1 cellular context compared by ENCODE assay signal in the genomic region with DNA sequence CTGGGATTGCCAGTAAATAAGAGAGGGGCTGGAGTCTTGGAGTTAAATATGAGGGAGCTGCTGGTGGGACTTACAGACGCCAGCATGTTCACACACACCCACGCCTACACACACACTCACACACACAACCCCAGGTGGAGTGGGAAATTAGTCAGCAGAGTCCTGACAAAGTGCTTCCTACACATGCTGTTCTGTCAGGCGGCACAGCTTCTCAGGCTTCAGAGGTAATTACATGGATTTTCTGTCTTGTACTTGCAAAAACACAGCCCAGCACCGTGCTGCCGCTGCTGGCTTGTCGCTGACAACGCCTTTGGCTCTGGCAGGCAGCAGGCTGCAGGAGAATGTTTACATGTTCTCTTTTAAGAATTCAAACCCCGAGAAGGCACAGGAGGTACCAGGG.
A peak's percentile ranks its signal among the peaks of the same experiment; 100 is the strongest.
TF ChIP-seq lines count a peak whose summit lies in the region.

No MANE protein-coding gene starts in this region.

TF ChIP-seq in GM12878, 131 proteins besides CTCF, POLR2A, EP300 and RAD21 (continued from another document and continues in another):
- TF ChIP-seq REST (IDR thresholded peaks at IDR 0.05; ENCODE audit: low read depth, low read length), result no peak
- no peak for TF ChIP-seq ATF3 (IDR thresholded peaks at IDR 0.05; ENCODE audit: borderline replicate concordance, extremely low read depth, low read depth, low read length)
- TF ChIP-seq, protein P1, sequence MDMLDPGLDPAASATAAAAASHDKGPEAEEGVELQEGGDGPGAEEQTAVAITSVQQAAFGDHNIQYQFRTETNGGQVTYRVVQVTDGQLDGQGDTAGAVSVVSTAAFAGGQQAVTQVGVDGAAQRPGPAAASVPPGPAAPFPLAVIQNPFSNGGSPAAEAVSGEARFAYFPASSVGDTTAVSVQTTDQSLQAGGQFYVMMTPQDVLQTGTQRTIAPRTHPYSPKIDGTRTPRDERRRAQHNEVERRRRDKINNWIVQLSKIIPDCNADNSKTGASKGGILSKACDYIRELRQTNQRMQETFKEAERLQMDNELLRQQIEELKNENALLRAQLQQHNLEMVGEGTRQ (IDR thresholded peaks at IDR 0.05; ENCODE audit: borderline replicate concordance, low read depth, low read length), result no peak
- TF ChIP-seq ZZZ3 (IDR thresholded peaks at IDR 0.05; ENCODE audit: control insufficient read depth, insufficient read length, low read depth), result no peak
- no peak for TF ChIP-seq NKRF (conservative IDR thresholded peaks at IDR 0.05)
- TF ChIP-seq, protein P2, sequence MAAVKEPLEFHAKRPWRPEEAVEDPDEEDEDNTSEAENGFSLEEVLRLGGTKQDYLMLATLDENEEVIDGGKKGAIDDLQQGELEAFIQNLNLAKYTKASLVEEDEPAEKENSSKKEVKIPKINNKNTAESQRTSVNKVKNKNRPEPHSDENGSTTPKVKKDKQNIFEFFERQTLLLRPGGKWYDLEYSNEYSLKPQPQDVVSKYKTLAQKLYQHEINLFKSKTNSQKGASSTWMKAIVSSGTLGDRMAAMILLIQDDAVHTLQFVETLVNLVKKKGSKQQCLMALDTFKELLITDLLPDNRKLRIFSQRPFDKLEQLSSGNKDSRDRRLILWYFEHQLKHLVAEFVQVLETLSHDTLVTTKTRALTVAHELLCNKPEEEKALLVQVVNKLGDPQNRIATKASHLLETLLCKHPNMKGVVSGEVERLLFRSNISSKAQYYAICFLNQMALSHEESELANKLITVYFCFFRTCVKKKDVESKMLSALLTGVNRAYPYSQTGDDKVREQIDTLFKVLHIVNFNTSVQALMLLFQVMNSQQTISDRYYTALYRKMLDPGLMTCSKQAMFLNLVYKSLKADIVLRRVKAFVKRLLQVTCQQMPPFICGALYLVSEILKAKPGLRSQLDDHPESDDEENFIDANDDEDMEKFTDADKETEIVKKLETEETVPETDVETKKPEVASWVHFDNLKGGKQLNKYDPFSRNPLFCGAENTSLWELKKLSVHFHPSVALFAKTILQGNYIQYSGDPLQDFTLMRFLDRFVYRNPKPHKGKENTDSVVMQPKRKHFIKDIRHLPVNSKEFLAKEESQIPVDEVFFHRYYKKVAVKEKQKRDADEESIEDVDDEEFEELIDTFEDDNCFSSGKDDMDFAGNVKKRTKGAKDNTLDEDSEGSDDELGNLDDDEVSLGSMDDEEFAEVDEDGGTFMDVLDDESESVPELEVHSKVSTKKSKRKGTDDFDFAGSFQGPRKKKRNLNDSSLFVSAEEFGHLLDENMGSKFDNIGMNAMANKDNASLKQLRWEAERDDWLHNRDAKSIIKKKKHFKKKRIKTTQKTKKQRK (IDR thresholded peaks at IDR 0.05; ENCODE audit: low read depth, low read length), result no peak
- no peak for TF ChIP-seq EZH2 (IDR thresholded peaks at IDR 0.05; ENCODE audit: borderline replicate concordance, control insufficient read depth, low read depth, low read length)
- peak; percentile 74 for TF ChIP-seq JUNB (IDR thresholded peaks at IDR 0.05)
- TF ChIP-seq, protein P3, sequence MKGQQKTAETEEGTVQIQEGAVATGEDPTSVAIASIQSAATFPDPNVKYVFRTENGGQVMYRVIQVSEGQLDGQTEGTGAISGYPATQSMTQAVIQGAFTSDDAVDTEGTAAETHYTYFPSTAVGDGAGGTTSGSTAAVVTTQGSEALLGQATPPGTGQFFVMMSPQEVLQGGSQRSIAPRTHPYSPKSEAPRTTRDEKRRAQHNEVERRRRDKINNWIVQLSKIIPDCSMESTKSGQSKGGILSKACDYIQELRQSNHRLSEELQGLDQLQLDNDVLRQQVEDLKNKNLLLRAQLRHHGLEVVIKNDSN (IDR thresholded peaks at IDR 0.05; ENCODE audit: borderline replicate concordance, extremely low read length, insufficient read depth, low read depth, low read length), result no peak
- TF ChIP-seq PKNOX1 (IDR thresholded peaks at IDR 0.05), result no peak
- no peak for TF ChIP-seq IRF5 (IDR thresholded peaks at IDR 0.05; ENCODE audit: borderline replicate concordance)
- no peak for TF ChIP-seq TCF7 (IDR thresholded peaks at IDR 0.05; ENCODE audit: borderline replicate concordance)
- no peak for TF ChIP-seq RELA (IDR thresholded peaks at IDR 0.05; ENCODE audit: borderline replicate concordance, partially characterized antibody)
- TF ChIP-seq RUNX3 (IDR thresholded peaks at IDR 0.05; ENCODE audit: low read length), result peak; percentile 70
- TF ChIP-seq WRNIP1 (IDR thresholded peaks at IDR 0.05; ENCODE audit: borderline replicate concordance, low read depth, low read length), result no peak
- no peak for TF ChIP-seq BMI1 (IDR thresholded peaks at IDR 0.05; ENCODE audit: borderline replicate concordance)
- 0 out of 4 replicates have a peak, but pooled peaks of 1 of the 2 experiments have one; percentile 4 for TF ChIP-seq IKZF2 (IDR thresholded peaks at IDR 0.05)
- no peak for TF ChIP-seq ATF7 (IDR thresholded peaks at IDR 0.05; ENCODE audit: low read depth)
- peak in 1 of 2 experiments; percentile 86; a peak in 2 of 3 replicates for TF ChIP-seq EGR1 (IDR thresholded peaks at IDR 0.05; ENCODE audit: borderline replicate concordance in 1 of 2, low read depth in 2 of 2, low read length in 2 of 2)
- TF ChIP-seq BHLHE40 (IDR thresholded peaks at IDR 0.05; ENCODE audit: borderline replicate concordance in 1 of 2, low read depth in 2 of 2, low read length in 1 of 2), result peak; percentile 22 to 34; a peak in 1 of 4 replicates
- TF ChIP-seq, protein P4, sequence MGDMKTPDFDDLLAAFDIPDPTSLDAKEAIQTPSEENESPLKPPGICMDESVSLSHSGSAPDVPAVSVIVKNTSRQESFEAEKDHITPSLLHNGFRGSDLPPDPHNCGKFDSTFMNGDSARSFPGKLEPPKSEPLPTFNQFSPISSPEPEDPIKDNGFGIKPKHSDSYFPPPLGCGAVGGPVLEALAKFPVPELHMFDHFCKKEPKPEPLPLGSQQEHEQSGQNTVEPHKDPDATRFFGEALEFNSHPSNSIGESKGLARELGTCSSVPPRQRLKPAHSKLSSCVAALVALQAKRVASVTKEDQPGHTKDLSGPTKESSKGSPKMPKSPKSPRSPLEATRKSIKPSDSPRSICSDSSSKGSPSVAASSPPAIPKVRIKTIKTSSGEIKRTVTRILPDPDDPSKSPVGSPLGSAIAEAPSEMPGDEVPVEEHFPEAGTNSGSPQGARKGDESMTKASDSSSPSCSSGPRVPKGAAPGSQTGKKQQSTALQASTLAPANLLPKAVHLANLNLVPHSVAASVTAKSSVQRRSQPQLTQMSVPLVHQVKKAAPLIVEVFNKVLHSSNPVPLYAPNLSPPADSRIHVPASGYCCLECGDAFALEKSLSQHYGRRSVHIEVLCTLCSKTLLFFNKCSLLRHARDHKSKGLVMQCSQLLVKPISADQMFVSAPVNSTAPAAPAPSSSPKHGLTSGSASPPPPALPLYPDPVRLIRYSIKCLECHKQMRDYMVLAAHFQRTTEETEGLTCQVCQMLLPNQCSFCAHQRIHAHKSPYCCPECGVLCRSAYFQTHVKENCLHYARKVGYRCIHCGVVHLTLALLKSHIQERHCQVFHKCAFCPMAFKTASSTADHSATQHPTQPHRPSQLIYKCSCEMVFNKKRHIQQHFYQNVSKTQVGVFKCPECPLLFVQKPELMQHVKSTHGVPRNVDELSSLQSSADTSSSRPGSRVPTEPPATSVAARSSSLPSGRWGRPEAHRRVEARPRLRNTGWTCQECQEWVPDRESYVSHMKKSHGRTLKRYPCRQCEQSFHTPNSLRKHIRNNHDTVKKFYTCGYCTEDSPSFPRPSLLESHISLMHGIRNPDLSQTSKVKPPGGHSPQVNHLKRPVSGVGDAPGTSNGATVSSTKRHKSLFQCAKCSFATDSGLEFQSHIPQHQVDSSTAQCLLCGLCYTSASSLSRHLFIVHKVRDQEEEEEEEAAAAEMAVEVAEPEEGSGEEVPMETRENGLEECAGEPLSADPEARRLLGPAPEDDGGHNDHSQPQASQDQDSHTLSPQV (IDR thresholded peaks at IDR 0.05), result no peak
- no peak for TF ChIP-seq SREBF1 (IDR thresholded peaks at IDR 0.05; ENCODE audit: low read length)
- no peak for TF ChIP-seq POLR2AphosphoS5 (IDR thresholded peaks at IDR 0.05; ENCODE audit: low read length)
- no peak for TF ChIP-seq HCFC1 (IDR thresholded peaks at IDR 0.05; ENCODE audit: low read length)
- TF ChIP-seq CBX5 (IDR thresholded peaks at IDR 0.05; ENCODE audit: low read depth), result no peak
- TF ChIP-seq ZBTB40 (IDR thresholded peaks at IDR 0.05; ENCODE audit: borderline replicate concordance), result no peak
- peak; percentile 76; the same call in 1 of the 2 replicates for TF ChIP-seq TCF3 (IDR thresholded peaks at IDR 0.05; ENCODE audit: borderline replicate concordance, insufficient read depth, low read depth, low read length)
- 0 out of 2 replicates have a peak, but pooled peaks have one; percentile 22 for TF ChIP-seq GABPA (IDR thresholded peaks at IDR 0.05; ENCODE audit: low read depth)
- no peak for TF ChIP-seq CBFB (IDR thresholded peaks at IDR 0.05; ENCODE audit: low read depth)
